10 cellular contexts compared by ENCODE assay signal in the genomic region with DNA sequence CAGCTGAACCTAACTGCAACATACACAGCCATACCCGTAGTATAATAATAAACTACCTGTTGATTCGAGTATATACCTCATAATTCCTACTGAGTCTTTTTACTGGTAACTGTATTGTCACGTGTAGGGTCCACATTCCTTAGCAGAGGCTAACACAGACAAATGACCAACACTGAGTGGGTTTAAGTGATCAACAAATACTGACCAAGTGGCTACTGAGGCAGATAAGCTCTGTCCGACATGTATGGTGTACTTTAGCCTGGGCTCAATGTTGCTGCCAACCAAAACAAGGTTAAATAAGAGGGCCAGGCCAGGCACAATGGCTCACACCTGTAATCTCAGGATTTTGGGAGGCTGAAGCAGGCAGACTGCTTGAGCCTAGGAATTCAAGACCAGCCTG. TPM values are rescaled to one million over a fixed set of nuclear protein-coding genes. Genes with fewer than 3 reads are reported as not detected.
DNase-seq lines count a peak whose midpoint lies in the region; ATAC-seq and TF ChIP-seq lines count a peak whose summit lies in the region.
"Had no signal": no experiment of that assay in that cellular context is flagged by ENCODE, and none has a peak within 500 bp of the region (broad histone marks: within the 10 kb centered on the region; RNA-seq: fewer than 3 reads in every experiment).

No MANE protein-coding gene starts in this region.

- peak overlapping the region; percentile 97 for H3K27ac Mint-ChIP-seq in activated B cell treated with CpG ODN at 0.5 μM for 24 hours

- CTCF ChIA-PET in activated B cell treated with CpG ODN at 0.5 μM for 24 hours (lab: Charles Lee), result interaction anchor here (1.5 kb wide), 1 partner anchor 42 kb away, joined by 4 read pairs; no protein-coding TSS in a partner anchor

- H3K36me3 ChIP-seq in right lobe of liver, result no peaks in the 10 kb centered on the region
- peaks cover 10% of the 10 kb centered on the region for H3K36me3 ChIP-seq in thymus (ENCODE audit: control insufficient read depth, insufficient read depth)
- no peaks in the 10 kb centered on the region for H3K36me3 ChIP-seq in uterus

- DNase-seq in activated T-cell treated with anti-CD3 and anti-CD28 coated beads, Interleukin-2, amount 50 U/mL, for 4 hours, result no peak
- DNase-seq in activated T-cell treated with anti-CD3 and anti-CD28 coated beads, Interleukin-2, amount 50 U/mL, for 1 hour, result no peak
- no peak for DNase-seq in activated B cell treated with CpG ODN at 0.5 μM for 24 hours
- no peak for DNase-seq in right lobe of liver
- no peak for DNase-seq in ecto neural progenitor cell (ENCODE audit: low spot score)
- no peak for DNase-seq in uterus
- DNase-seq: caudate nucleus had no signal

- H3K4me3 Mint-ChIP-seq in activated T-cell treated with anti-CD3 and anti-CD28 coated beads, Interleukin-2, amount 50 U/mL, for 4 hours, result peak overlapping the region; percentile 70
- H3K4me3 Mint-ChIP-seq in activated B cell treated with CpG ODN at 0.5 μM for 24 hours, result peak overlapping the region; percentile 84
- H3K4me3 Mint-ChIP-seq: nephron had no signal

- peak overlapping the region in 2 of 3 donors; percentile 8 to 29 for H3K27ac ChIP-seq in right lobe of liver
- H3K27ac ChIP-seq in thymus (ENCODE audit: low read depth), result peak overlapping the region; percentile 96
- H3K27ac ChIP-seq in uterus, result peak overlapping the region in 1 of 2 donors; percentile 30

- TF ChIP-seq CTCF in activated B cell treated with CpG ODN at 0.5 μM for 24 hours (IDR thresholded peaks at IDR 0.05) (no peak), right lobe of liver (IDR thresholded peaks at IDR 0.05) (no peak), uterus (IDR thresholded peaks at IDR 0.05) (no peak)

- 45% methylated on average over 4 of the region's 4 CpGs for WGBS in right lobe of liver (ENCODE audit: insufficient coverage, low coverage, low lambda C conversion rate, missing lambda C conversion rate)
- 79% methylated on average over 4 of the region's 4 CpGs for WGBS in thymus

- H3K9me3 Mint-ChIP-seq in activated T-cell treated with anti-CD3 and anti-CD28 coated beads, Interleukin-2, amount 50 U/mL, for 4 hours, result no peaks in the 10 kb centered on the region
- H3K9me3 Mint-ChIP-seq in activated B cell treated with CpG ODN at 0.5 μM for 24 hours, result no peaks in the 10 kb centered on the region
- H3K9me3 Mint-ChIP-seq: nephron had no signal

- H3K36me3 Mint-ChIP-seq in activated T-cell treated with anti-CD3 and anti-CD28 coated beads, Interleukin-2, amount 50 U/mL, for 4 hours (ENCODE audit: insufficient read depth), result peaks cover 24% of the 10 kb centered on the region
- H3K36me3 Mint-ChIP-seq in activated B cell treated with CpG ODN at 0.5 μM for 24 hours (ENCODE audit: low read depth), result peaks cover 38% of the 10 kb centered on the region

- no peaks in the 10 kb centered on the region for H3K27me3 Mint-ChIP-seq in activated T-cell treated with anti-CD3 and anti-CD28 coated beads, Interleukin-2, amount 50 U/mL, for 4 hours (ENCODE audit: low read depth)
- no peaks in the 10 kb centered on the region for H3K27me3 Mint-ChIP-seq in activated B cell treated with CpG ODN at 0.5 μM for 24 hours

- H3K4me1 Mint-ChIP-seq in activated T-cell treated with anti-CD3 and anti-CD28 coated beads, Interleukin-2, amount 50 U/mL, for 4 hours (ENCODE audit: low read depth), result peaks cover 90% of the 10 kb centered on the region
- peaks cover 95% of the 10 kb centered on the region for H3K4me1 Mint-ChIP-seq in activated B cell treated with CpG ODN at 0.5 μM for 24 hours

- POLR2A ChIA-PET in activated B cell treated with CpG ODN at 0.5 μM for 24 hours (lab: Charles Lee), result interaction anchor here (0.6 to 4.9 kb wide), 8 partner anchors 8 to 148 kb away, joined by 3 to 54 read pairs (median 5); a partner anchor contains a TSS

- intact Hi-C loops in activated B cell treated with CpG ODN at 0.5 μM for 24 hours (cut with micrococcal nuclease), result no loop called here
- intact Hi-C loops in right lobe of liver (cut with DNase I), result no loop called here
- intact Hi-C loops in uterus (cut with DNase I; ENCODE audit: low total_unique reads), result no loop called here

- H3K9me3 ChIP-seq in right lobe of liver (no peaks in the 10 kb centered on the region), thymus (ENCODE audit: control insufficient read depth) (no peaks in the 10 kb centered on the region), uterus (no peaks in the 10 kb centered on the region)

- no peak for ATAC-seq in activated T-cell treated with anti-CD3 and anti-CD28 coated beads, Interleukin-2, amount 50 U/mL, for 4 hours
- ATAC-seq in activated B cell treated with CpG ODN at 0.5 μM for 24 hours (ENCODE audit: low read depth) (no peak), right lobe of liver (peak in 2 of 4 donors; percentile 4 to 9), GM18505 (IDR thresholded peaks at IDR 0.05; ENCODE audit: unreplicated experiment) (no peak)

- H3K4me3 ChIP-seq in right lobe of liver (no peak overlapping the region), thymus (ENCODE audit: low read length) (peak overlapping the region; percentile 45), uterus (no peak overlapping the region)

- H3K27me3 ChIP-seq in right lobe of liver (no peaks in the 10 kb centered on the region), thymus (ENCODE audit: control insufficient read depth, insufficient read depth) (no peaks in the 10 kb centered on the region), uterus (no peaks in the 10 kb centered on the region)

- peaks cover 0 to 40% (median 0%) of the 10 kb centered on the region in 4 donors for H3K4me1 ChIP-seq in right lobe of liver
- peaks cover 58% of the 10 kb centered on the region for H3K4me1 ChIP-seq in thymus (ENCODE audit: control insufficient read depth, insufficient read depth, low read length)
- no peaks in the 10 kb centered on the region for H3K4me1 ChIP-seq in uterus

- no peak for TF ChIP-seq POLR2A in right lobe of liver (IDR thresholded peaks at IDR 0.05)
- no peak for TF ChIP-seq POLR2A in GM18505 (IDR thresholded peaks at IDR 0.05; ENCODE audit: borderline replicate concordance, extremely low read depth, insufficient read depth, insufficient read length)
- TF ChIP-seq POLR2A in uterus (IDR thresholded peaks at IDR 0.05), result no peak

RNA-seq across cellular contexts. Expression of a gene that starts 12.7 kb away (rescaled TPM):
- total RNA-seq in activated T-cell treated with anti-CD3 and anti-CD28 coated beads, Interleukin-2, amount 50 U/mL, for 4 hours, result 100 to 1,000 TPM in 2 of 3 donors, 10 to 100 TPM in 1; 89.4 to 115 (median 104) TPM
- total RNA-seq in activated B cell treated with CpG ODN at 0.5 μM for 24 hours (109 and 127 TPM in 2 replicates), right lobe of liver (100 to 1,000 TPM in 1 of 6 experiments, 10 to 100 TPM in 5; 48.5 to 117 (median 55.7) TPM), uterus (10 to 100 TPM; 26.4 to 80.7 (median 48.4) TPM)
- polyA plus RNA-seq in thymus, result 62.8 TPM
